ENCODE assay signal across 1 cellular context in genomic region chr16:3023669-3024478, GRCh38.
TF ChIP-seq lines count a peak whose summit lies in the region.

TSS of gene HCFC1R1 (minus strand) at chr16:3023942. CDS start at chr16:3023941, 1 bp downstream.
TSS of gene THOC6 (plus strand) at chr16:3024035. CDS start at chr16:3024327, 292 bp downstream.

TF ChIP-seq in HepG2, 621 proteins besides CTCF, POLR2A, EP300 and RAD21 (continued from another document and continues in another):
- TF ChIP-seq, protein P1, sequence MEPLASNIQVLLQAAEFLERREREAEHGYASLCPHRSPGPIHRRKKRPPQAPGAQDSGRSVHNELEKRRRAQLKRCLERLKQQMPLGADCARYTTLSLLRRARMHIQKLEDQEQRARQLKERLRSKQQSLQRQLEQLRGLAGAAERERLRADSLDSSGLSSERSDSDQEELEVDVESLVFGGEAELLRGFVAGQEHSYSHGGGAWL (CRISPR knock-in tag; IDR thresholded peaks at IDR 0.05), result peak; percentile 75; the same call in 1 of the 2 replicates
- TF ChIP-seq AGO1 (IDR thresholded peaks at IDR 0.05; ENCODE audit: low read depth, low read length, poor library complexity, severe bottlenecking) (peak; percentile 100), REXO4 (CRISPR knock-in tag; IDR thresholded peaks at IDR 0.05; ENCODE audit: borderline replicate concordance) (no peak), ATF2 (CRISPR knock-in tag; IDR thresholded peaks at IDR 0.05) (peak; percentile 77; the same call in 1 of the 2 replicates), SMAD9 (CRISPR knock-in tag; IDR thresholded peaks at IDR 0.05) (no peak), ZNF44 (CRISPR knock-in tag; IDR thresholded peaks at IDR 0.05) (peak; percentile 45; the same call in 1 of the 2 replicates), ARNTL (CRISPR knock-in tag; IDR thresholded peaks at IDR 0.05) (peak; percentile 81), ATF7 (IDR thresholded peaks at IDR 0.05) (no peak), ATF7 (CRISPR knock-in tag; IDR thresholded peaks at IDR 0.05) (peak; percentile 67; the same call in 1 of the 2 replicates), ZFP41 (CRISPR knock-in tag; IDR thresholded peaks at IDR 0.05; ENCODE audit: borderline replicate concordance) (no peak), GATA4 (IDR thresholded peaks at IDR 0.05; ENCODE audit: borderline replicate concordance, low read depth) (peak; percentile 51; the same call in 1 of the 2 replicates), PHF20 (CRISPR knock-in tag; IDR thresholded peaks at IDR 0.05) (peak; percentile 30; the same call in 1 of the 2 replicates), RARA (CRISPR knock-in tag; IDR thresholded peaks at IDR 0.05) (no peak), NCOR1 (IDR thresholded peaks at IDR 0.05; ENCODE audit: borderline replicate concordance, low read length) (peak; percentile 30; the same call in 1 of the 2 replicates), MNT (IDR thresholded peaks at IDR 0.05) (peak; percentile 53; the same call in 1 of the 2 replicates), JUNB (CRISPR knock-in tag; IDR thresholded peaks at IDR 0.05; ENCODE audit: borderline replicate concordance) (peak; percentile 41; the same call in 1 of the 2 replicates), HNF1B (CRISPR knock-in tag; IDR thresholded peaks at IDR 0.05) (peak; percentile 86), MED13 (CRISPR knock-in tag; IDR thresholded peaks at IDR 0.05) (no peak), NKX3-1 (CRISPR knock-in tag; IDR thresholded peaks at IDR 0.05) (peak; percentile 55; the same call in 1 of the 2 replicates), ZNF317 (CRISPR knock-in tag; IDR thresholded peaks at IDR 0.05) (0 out of 2 replicates have a peak, but pooled peaks have one; percentile 33), MLX (CRISPR knock-in tag; IDR thresholded peaks at IDR 0.05) (peak; percentile 65; the same call in 1 of the 2 replicates), ZFY (CRISPR knock-in tag; IDR thresholded peaks at IDR 0.05) (peak; percentile 93), ZNF282 (IDR thresholded peaks at IDR 0.05; ENCODE audit: partially characterized antibody) (no peak), TEAD2 (CRISPR knock-in tag; IDR thresholded peaks at IDR 0.05) (no peak), FOXP1 (IDR thresholded peaks at IDR 0.05) (no peak), FOXP1 (CRISPR knock-in tag; IDR thresholded peaks at IDR 0.05) (no peak), MIXL1 (CRISPR knock-in tag; IDR thresholded peaks at IDR 0.05) (peak; percentile 14; the same call in 1 of the 2 replicates), XBP1 (CRISPR knock-in tag; IDR thresholded peaks at IDR 0.05) (no peak), KLF9 (CRISPR knock-in tag; IDR thresholded peaks at IDR 0.05; ENCODE audit: low read depth) (peak; percentile 75; the same call in 1 of the 2 replicates), SNRNP70 (IDR thresholded peaks at IDR 0.05; ENCODE audit: low read depth, low read length) (no peak), FOXP4 (CRISPR knock-in tag; IDR thresholded peaks at IDR 0.05) (peak; percentile 48; the same call in 1 of the 2 replicates), SOX6 (IDR thresholded peaks at IDR 0.05) (no peak), SOX6 (CRISPR knock-in tag; IDR thresholded peaks at IDR 0.05) (peak; percentile 26; the same call in 1 of the 2 replicates), SP1 (IDR thresholded peaks at IDR 0.05) (no peak), SP1 (CRISPR knock-in tag; IDR thresholded peaks at IDR 0.05) (peak; percentile 84), ZMAT3 (CRISPR knock-in tag; conservative IDR thresholded peaks at IDR 0.05) (peak; percentile 74), RBFOX2 (IDR thresholded peaks at IDR 0.05; ENCODE audit: low read depth, low read length) (peak; percentile 99), ZNF768 (CRISPR knock-in tag; IDR thresholded peaks at IDR 0.05) (peak; percentile 67; the same call in 1 of the 2 replicates), MEIS2 (CRISPR knock-in tag; IDR thresholded peaks at IDR 0.05) (no peak)
- TF ChIP-seq, protein P2, sequence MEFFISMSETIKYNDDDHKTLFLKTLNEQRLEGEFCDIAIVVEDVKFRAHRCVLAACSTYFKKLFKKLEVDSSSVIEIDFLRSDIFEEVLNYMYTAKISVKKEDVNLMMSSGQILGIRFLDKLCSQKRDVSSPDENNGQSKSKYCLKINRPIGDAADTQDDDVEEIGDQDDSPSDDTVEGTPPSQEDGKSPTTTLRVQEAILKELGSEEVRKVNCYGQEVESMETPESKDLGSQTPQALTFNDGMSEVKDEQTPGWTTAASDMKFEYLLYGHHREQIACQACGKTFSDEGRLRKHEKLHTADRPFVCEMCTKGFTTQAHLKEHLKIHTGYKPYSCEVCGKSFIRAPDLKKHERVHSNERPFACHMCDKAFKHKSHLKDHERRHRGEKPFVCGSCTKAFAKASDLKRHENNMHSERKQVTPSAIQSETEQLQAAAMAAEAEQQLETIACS (CRISPR knock-in tag; IDR thresholded peaks at IDR 0.05), result no peak
- TF ChIP-seq, protein P3, sequence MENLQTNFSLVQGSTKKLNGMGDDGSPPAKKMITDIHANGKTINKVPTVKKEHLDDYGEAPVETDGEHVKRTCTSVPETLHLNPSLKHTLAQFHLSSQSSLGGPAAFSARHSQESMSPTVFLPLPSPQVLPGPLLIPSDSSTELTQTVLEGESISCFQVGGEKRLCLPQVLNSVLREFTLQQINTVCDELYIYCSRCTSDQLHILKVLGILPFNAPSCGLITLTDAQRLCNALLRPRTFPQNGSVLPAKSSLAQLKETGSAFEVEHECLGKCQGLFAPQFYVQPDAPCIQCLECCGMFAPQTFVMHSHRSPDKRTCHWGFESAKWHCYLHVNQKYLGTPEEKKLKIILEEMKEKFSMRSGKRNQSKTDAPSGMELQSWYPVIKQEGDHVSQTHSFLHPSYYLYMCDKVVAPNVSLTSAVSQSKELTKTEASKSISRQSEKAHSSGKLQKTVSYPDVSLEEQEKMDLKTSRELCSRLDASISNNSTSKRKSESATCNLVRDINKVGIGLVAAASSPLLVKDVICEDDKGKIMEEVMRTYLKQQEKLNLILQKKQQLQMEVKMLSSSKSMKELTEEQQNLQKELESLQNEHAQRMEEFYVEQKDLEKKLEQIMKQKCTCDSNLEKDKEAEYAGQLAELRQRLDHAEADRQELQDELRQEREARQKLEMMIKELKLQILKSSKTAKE (CRISPR knock-in tag; IDR thresholded peaks at IDR 0.05; ENCODE audit: borderline replicate concordance), result no peak
- TF ChIP-seq, protein P4, sequence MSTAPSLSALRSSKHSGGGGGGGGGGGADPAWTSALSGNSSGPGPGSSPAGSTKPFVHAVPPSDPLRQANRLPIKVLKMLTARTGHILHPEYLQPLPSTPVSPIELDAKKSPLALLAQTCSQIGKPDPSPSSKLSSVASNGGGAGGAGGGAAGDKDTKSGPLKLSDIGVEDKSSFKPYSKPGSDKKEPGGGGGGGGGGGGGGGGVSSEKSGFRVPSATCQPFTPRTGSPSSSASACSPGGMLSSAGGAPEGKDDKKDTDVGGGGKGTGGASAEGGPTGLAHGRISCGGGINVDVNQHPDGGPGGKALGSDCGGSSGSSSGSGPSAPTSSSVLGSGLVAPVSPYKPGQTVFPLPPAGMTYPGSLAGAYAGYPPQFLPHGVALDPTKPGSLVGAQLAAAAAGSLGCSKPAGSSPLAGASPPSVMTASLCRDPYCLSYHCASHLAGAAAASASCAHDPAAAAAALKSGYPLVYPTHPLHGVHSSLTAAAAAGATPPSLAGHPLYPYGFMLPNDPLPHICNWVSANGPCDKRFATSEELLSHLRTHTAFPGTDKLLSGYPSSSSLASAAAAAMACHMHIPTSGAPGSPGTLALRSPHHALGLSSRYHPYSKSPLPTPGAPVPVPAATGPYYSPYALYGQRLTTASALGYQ (CRISPR knock-in tag; IDR thresholded peaks at IDR 0.05), result no peak; the same call in none of the 2 replicates
- TF ChIP-seq, protein P5, sequence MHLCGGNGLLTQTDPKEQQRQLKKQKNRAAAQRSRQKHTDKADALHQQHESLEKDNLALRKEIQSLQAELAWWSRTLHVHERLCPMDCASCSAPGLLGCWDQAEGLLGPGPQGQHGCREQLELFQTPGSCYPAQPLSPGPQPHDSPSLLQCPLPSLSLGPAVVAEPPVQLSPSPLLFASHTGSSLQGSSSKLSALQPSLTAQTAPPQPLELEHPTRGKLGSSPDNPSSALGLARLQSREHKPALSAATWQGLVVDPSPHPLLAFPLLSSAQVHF (CRISPR knock-in tag; IDR thresholded peaks at IDR 0.05), result no peak
- TF ChIP-seq, protein P6, sequence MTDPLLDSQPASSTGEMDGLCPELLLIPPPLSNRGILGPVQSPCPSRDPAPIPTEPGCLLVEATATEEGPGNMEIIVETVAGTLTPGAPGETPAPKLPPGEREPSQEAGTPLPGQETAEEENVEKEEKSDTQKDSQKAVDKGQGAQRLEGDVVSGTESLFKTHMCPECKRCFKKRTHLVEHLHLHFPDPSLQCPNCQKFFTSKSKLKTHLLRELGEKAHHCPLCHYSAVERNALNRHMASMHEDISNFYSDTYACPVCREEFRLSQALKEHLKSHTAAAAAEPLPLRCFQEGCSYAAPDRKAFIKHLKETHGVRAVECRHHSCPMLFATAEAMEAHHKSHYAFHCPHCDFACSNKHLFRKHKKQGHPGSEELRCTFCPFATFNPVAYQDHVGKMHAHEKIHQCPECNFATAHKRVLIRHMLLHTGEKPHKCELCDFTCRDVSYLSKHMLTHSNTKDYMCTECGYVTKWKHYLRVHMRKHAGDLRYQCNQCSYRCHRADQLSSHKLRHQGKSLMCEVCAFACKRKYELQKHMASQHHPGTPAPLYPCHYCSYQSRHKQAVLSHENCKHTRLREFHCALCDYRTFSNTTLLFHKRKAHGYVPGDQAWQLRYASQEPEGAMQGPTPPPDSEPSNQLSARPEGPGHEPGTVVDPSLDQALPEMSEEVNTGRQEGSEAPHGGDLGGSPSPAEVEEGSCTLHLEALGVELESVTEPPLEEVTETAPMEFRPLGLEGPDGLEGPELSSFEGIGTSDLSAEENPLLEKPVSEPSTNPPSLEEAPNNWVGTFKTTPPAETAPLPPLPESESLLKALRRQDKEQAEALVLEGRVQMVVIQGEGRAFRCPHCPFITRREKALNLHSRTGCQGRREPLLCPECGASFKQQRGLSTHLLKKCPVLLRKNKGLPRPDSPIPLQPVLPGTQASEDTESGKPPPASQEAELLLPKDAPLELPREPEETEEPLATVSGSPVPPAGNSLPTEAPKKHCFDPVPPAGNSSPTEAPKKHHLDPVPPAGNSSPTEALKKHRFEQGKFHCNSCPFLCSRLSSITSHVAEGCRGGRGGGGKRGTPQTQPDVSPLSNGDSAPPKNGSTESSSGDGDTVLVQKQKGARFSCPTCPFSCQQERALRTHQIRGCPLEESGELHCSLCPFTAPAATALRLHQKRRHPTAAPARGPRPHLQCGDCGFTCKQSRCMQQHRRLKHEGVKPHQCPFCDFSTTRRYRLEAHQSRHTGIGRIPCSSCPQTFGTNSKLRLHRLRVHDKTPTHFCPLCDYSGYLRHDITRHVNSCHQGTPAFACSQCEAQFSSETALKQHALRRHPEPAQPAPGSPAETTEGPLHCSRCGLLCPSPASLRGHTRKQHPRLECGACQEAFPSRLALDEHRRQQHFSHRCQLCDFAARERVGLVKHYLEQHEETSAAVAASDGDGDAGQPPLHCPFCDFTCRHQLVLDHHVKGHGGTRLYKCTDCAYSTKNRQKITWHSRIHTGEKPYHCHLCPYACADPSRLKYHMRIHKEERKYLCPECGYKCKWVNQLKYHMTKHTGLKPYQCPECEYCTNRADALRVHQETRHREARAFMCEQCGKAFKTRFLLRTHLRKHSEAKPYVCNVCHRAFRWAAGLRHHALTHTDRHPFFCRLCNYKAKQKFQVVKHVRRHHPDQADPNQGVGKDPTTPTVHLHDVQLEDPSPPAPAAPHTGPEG (CRISPR knock-in tag; IDR thresholded peaks at IDR 0.05), result no peak
